Comparison of ENCODE assay signal across 1 cellular context in the genomic region with DNA sequence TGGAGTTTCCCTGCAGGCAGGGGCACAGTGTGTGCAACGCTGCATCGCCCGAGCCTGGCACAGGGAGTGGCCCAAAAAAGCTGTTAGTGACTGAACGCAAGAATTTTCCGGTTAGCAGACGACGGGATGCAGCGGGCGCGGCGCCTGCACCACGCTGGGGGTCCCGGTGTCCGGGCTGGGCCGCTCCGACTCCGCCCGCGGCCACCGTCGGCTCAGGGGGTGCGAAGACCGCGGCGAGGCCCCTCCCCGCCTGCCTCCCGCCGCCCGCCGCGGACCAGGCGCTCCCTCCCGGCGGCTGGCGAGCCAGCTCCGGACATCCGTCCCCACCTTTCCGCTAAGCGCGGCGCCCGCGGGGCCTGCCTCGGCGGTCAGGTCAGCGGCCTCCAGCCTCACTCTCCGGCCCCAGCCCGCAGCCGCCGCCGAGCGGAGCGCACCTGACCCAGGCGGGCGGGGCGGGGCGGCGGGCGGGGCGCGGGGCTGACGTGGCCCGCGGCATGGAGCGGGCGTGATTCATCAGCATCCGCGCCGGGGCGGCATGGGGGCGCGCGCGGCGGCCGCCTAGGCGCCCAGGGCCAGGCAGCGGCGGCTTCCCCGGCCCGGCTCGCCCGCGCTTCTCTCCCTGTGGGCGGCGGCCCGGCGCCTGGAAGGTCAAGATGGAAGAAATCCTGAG.
TF ChIP-seq lines count a peak whose summit lies in the region.

ARFGEF3 (plus strand) TSS at position 506 of the 670 bp plus-strand sequence; CDS start at position 654, 148 bp downstream.

TF ChIP-seq in HepG2, 621 proteins besides CTCF, POLR2A, EP300 and RAD21 (continued from another document and continues in another):
- TF ChIP-seq ZNF609 (CRISPR knock-in tag; IDR thresholded peaks at IDR 0.05; ENCODE audit: borderline replicate concordance) (no peak), ZBTB8A (CRISPR knock-in tag; IDR thresholded peaks at IDR 0.05; ENCODE audit: borderline replicate concordance, low read depth) (no peak), ZNF234 (CRISPR knock-in tag; conservative IDR thresholded peaks at IDR 0.05) (no peak), ZMAT3 (CRISPR knock-in tag; conservative IDR thresholded peaks at IDR 0.05) (no peak; the same call in 1 of the 2 replicates), BRD4 (CRISPR knock-in tag; IDR thresholded peaks at IDR 0.05) (no peak), CHCHD3 (CRISPR knock-in tag; IDR thresholded peaks at IDR 0.05) (no peak), ZNF543 (CRISPR knock-in tag; IDR thresholded peaks at IDR 0.05) (no peak), NBN (conservative IDR thresholded peaks at IDR 0.05) (no peak), KDM5B (CRISPR knock-in tag; IDR thresholded peaks at IDR 0.05; ENCODE audit: borderline replicate concordance) (peak; percentile 37; the same call in 1 of the 2 replicates), DPF2 (CRISPR knock-in tag; IDR thresholded peaks at IDR 0.05; ENCODE audit: borderline replicate concordance, low read depth) (no peak), MLX (CRISPR knock-in tag; IDR thresholded peaks at IDR 0.05) (no peak), SSRP1 (CRISPR knock-in tag; IDR thresholded peaks at IDR 0.05) (no peak), ZNF781 (CRISPR knock-in tag; IDR thresholded peaks at IDR 0.05; ENCODE audit: borderline replicate concordance, not compliant biosample characterization) (no peak), HMG20B (CRISPR knock-in tag; conservative IDR thresholded peaks at IDR 0.05) (no peak), ZNF850 (CRISPR knock-in tag; conservative IDR thresholded peaks at IDR 0.05) (no peak), ZBTB21 (CRISPR knock-in tag; IDR thresholded peaks at IDR 0.05) (no peak), BORCS8-MEF2B (CRISPR knock-in tag; IDR thresholded peaks at IDR 0.05) (peak; percentile 54; the same call in 1 of the 2 replicates), YEATS4 (CRISPR knock-in tag; IDR thresholded peaks at IDR 0.05; ENCODE audit: borderline replicate concordance) (peak; percentile 67; the same call in 1 of the 2 replicates), ZBTB49 (CRISPR knock-in tag; IDR thresholded peaks at IDR 0.05; ENCODE audit: borderline replicate concordance) (no peak), RFX5 (IDR thresholded peaks at IDR 0.05; ENCODE audit: low read depth, low read length) (no peak), ZNF503 (CRISPR knock-in tag; IDR thresholded peaks at IDR 0.05) (no peak), ZNF550 (CRISPR knock-in tag; IDR thresholded peaks at IDR 0.05; ENCODE audit: borderline replicate concordance) (no peak), ZNF101 (CRISPR knock-in tag; IDR thresholded peaks at IDR 0.05; ENCODE audit: borderline replicate concordance, low read depth) (no peak), ASH2L (IDR thresholded peaks at IDR 0.05; ENCODE audit: insufficient read length, low read depth, low read length) (no peak), SETDB1 (CRISPR knock-in tag; IDR thresholded peaks at IDR 0.05; ENCODE audit: borderline replicate concordance) (no peak), ISX (CRISPR knock-in tag; conservative IDR thresholded peaks at IDR 0.05) (no peak), ZEB1 (IDR thresholded peaks at IDR 0.05; ENCODE audit: insufficient replicate concordance, low read depth) (no peak), CREB1 (IDR thresholded peaks at IDR 0.05) (no peak; the same call in 1 of the 2 replicates), CREB1 (CRISPR knock-in tag; IDR thresholded peaks at IDR 0.05) (no peak), ZNF709 (CRISPR knock-in tag; IDR thresholded peaks at IDR 0.05) (no peak), NR2C2 (CRISPR knock-in tag; IDR thresholded peaks at IDR 0.05; ENCODE audit: borderline replicate concordance) (0 out of 2 replicates have a peak, but pooled peaks have one; percentile 32), KDM6A (CRISPR knock-in tag; IDR thresholded peaks at IDR 0.05; ENCODE audit: low read depth) (no peak), ZFAT (CRISPR knock-in tag; conservative IDR thresholded peaks at IDR 0.05) (no peak), SRSF4 (IDR thresholded peaks at IDR 0.05; ENCODE audit: low read depth, low read length, poor library complexity, severe bottlenecking) (no peak), ZNF136 (CRISPR knock-in tag; IDR thresholded peaks at IDR 0.05; ENCODE audit: low read depth) (no peak), CSRNP2 (CRISPR knock-in tag; conservative IDR thresholded peaks at IDR 0.05; ENCODE audit: low read depth) (no peak), PAF1 (CRISPR knock-in tag; IDR thresholded peaks at IDR 0.05) (no peak), RELA (CRISPR knock-in tag; IDR thresholded peaks at IDR 0.05) (no peak), CREM (IDR thresholded peaks at IDR 0.05) (no peak), CREM (CRISPR knock-in tag; IDR thresholded peaks at IDR 0.05) (no peak)
- TF ChIP-seq, protein P1, sequence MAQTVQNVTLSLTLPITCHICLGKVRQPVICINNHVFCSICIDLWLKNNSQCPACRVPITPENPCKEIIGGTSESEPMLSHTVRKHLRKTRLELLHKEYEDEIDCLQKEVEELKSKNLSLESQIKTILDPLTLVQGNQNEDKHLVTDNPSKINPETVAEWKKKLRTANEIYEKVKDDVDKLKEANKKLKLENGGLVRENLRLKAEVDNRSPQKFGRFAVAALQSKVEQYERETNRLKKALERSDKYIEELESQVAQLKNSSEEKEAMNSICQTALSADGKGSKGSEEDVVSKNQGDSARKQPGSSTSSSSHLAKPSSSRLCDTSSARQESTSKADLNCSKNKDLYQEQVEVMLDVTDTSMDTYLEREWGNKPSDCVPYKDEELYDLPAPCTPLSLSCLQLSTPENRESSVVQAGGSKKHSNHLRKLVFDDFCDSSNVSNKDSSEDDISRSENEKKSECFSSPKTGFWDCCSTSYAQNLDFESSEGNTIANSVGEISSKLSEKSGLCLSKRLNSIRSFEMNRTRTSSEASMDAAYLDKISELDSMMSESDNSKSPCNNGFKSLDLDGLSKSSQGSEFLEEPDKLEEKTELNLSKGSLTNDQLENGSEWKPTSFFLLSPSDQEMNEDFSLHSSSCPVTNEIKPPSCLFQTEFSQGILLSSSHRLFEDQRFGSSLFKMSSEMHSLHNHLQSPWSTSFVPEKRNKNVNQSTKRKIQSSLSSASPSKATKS (CRISPR knock-in tag; IDR thresholded peaks at IDR 0.05): no peak; the same call in 1 of the 2 replicates
- TF ChIP-seq, protein P2, sequence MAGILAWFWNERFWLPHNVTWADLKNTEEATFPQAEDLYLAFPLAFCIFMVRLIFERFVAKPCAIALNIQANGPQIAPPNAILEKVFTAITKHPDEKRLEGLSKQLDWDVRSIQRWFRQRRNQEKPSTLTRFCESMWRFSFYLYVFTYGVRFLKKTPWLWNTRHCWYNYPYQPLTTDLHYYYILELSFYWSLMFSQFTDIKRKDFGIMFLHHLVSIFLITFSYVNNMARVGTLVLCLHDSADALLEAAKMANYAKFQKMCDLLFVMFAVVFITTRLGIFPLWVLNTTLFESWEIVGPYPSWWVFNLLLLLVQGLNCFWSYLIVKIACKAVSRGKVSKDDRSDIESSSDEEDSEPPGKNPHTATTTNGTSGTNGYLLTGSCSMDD (CRISPR knock-in tag; IDR thresholded peaks at IDR 0.05): no peak
- TF ChIP-seq, protein P3, sequence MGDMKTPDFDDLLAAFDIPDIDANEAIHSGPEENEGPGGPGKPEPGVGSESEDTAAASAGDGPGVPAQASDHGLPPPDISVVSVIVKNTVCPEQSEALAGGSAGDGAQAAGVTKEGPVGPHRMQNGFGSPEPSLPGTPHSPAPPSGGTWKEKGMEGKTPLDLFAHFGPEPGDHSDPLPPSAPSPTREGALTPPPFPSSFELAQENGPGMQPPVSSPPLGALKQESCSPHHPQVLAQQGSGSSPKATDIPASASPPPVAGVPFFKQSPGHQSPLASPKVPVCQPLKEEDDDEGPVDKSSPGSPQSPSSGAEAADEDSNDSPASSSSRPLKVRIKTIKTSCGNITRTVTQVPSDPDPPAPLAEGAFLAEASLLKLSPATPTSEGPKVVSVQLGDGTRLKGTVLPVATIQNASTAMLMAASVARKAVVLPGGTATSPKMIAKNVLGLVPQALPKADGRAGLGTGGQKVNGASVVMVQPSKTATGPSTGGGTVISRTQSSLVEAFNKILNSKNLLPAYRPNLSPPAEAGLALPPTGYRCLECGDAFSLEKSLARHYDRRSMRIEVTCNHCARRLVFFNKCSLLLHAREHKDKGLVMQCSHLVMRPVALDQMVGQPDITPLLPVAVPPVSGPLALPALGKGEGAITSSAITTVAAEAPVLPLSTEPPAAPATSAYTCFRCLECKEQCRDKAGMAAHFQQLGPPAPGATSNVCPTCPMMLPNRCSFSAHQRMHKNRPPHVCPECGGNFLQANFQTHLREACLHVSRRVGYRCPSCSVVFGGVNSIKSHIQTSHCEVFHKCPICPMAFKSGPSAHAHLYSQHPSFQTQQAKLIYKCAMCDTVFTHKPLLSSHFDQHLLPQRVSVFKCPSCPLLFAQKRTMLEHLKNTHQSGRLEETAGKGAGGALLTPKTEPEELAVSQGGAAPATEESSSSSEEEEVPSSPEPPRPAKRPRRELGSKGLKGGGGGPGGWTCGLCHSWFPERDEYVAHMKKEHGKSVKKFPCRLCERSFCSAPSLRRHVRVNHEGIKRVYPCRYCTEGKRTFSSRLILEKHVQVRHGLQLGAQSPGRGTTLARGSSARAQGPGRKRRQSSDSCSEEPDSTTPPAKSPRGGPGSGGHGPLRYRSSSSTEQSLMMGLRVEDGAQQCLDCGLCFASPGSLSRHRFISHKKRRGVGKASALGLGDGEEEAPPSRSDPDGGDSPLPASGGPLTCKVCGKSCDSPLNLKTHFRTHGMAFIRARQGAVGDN (CRISPR knock-in tag; IDR thresholded peaks at IDR 0.05): peak; percentile 87
